14 cellular contexts compared by ENCODE assay signal in the genomic region with DNA sequence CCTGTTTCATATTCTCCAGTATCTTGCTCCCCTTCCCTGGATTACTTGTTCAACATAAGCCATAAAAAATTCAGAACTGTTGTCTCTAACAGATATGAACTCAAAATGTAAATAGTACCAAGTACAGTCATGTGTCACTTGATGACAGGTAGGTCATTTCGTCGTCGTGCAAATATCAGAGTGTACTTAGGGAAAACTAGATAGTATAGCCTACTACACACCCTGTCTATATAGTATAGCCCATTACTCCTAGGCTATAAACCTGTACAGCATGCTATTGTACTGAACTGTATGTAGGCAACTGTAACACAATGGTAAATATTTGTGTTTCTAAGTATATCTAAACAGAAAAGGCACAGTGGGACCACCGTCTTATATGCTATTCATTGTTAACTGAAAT. TPM values are rescaled to one million over a fixed set of nuclear protein-coding genes. Genes with fewer than 3 reads are reported as not detected.
DNase-seq lines count a peak whose midpoint lies in the region; ATAC-seq, FAIRE-seq and TF ChIP-seq lines count a peak whose summit lies in the region.
"Had no signal": no experiment of that assay in that cellular context is flagged by ENCODE, and none has a peak within 500 bp of the region (broad histone marks: within the 10 kb centered on the region; RNA-seq: fewer than 3 reads in every experiment).

No MANE protein-coding gene starts in this region.

- no peak overlapping the region for H3K27ac Mint-ChIP-seq in stimulated activated naive B cell treated with anti-CD40 and anti-IgM and Interleukin-4, amounts not matched to agents 10 μg/mL and 1 μg/mL and 100 μg/mL, for 72 hours
- no peak overlapping the region for H3K27ac Mint-ChIP-seq in HFFc6
- H3K27ac Mint-ChIP-seq: B cell; CD4-positive, alpha-beta memory T cell; T-cell had no signal

- H3K4me1 Mint-ChIP-seq in stimulated activated naive B cell treated with anti-CD40 and anti-IgM and Interleukin-4, amounts not matched to agents 10 μg/mL and 1 μg/mL and 100 μg/mL, for 72 hours: no peaks in the 10 kb centered on the region
- H3K4me1 Mint-ChIP-seq in HFFc6 (ENCODE audit: low read depth): peaks cover 18% of the 10 kb centered on the region
- H3K4me1 Mint-ChIP-seq: B cell, T-cell had no signal

- TF ChIP-seq POLR2A in H54 (IDR thresholded peaks at IDR 0.05; ENCODE audit: low read depth, low read length): no peak

- FAIRE-seq in H54 (lab: Jason Lieb, UNC): peak; percentile 6
- FAIRE-seq in colon (lab: Jason Lieb, UNC): peak; percentile 88

- peaks cover 0 to 19% of the 10 kb centered on the region in 2 donors for H3K36me3 Mint-ChIP-seq in stimulated activated naive B cell treated with anti-CD40 and anti-IgM and Interleukin-4, amounts not matched to agents 10 μg/mL and 1 μg/mL and 100 μg/mL, for 72 hours
- H3K36me3 Mint-ChIP-seq in HFFc6 (ENCODE audit: low read depth): peaks cover 9% of the 10 kb centered on the region

- peaks cover 0 to 2% of the 10 kb centered on the region in 2 donors for H3K9me3 Mint-ChIP-seq in stimulated activated naive B cell treated with anti-CD40 and anti-IgM and Interleukin-4, amounts not matched to agents 10 μg/mL and 1 μg/mL and 100 μg/mL, for 72 hours
- no peaks in the 10 kb centered on the region for H3K9me3 Mint-ChIP-seq in HFFc6
- H3K9me3 Mint-ChIP-seq: CD4-positive, alpha-beta memory T cell had no signal

- H3K4me3 Mint-ChIP-seq in stimulated activated naive B cell treated with anti-CD40 and anti-IgM and Interleukin-4, amounts not matched to agents 10 μg/mL and 1 μg/mL and 100 μg/mL, for 72 hours: no peak overlapping the region
- no peak overlapping the region for H3K4me3 Mint-ChIP-seq in HFFc6
- H3K4me3 Mint-ChIP-seq: B cell; CD4-positive, alpha-beta memory T cell; T-cell had no signal

- H3K27ac ChIP-seq in 22Rv1: peak overlapping the region; percentile 3; the same call in 1 of the 2 replicates

- ATAC-seq in HG02885 (IDR thresholded peaks at IDR 0.05; ENCODE audit: poor library complexity, unreplicated experiment) (no peak), GM18867 (IDR thresholded peaks at IDR 0.05; ENCODE audit: unreplicated experiment) (no peak)
- ATAC-seq in stimulated activated naive B cell treated with anti-CD40 and anti-IgM and Interleukin-4, amounts not matched to agents 10 μg/mL and 1 μg/mL and 100 μg/mL, for 72 hours (replicated peaks): no peak
- ATAC-seq: HCT116, T-cell had no signal

- TF ChIP-seq CTCF in 22Rv1 (IDR thresholded peaks at IDR 0.05) (no peak), HFFc6 (IDR thresholded peaks at IDR 0.05) (no peak)

- H3K27me3 Mint-ChIP-seq in stimulated activated naive B cell treated with anti-CD40 and anti-IgM and Interleukin-4, amounts not matched to agents 10 μg/mL and 1 μg/mL and 100 μg/mL, for 72 hours: no peaks in the 10 kb centered on the region
- no peaks in the 10 kb centered on the region for H3K27me3 Mint-ChIP-seq in HFFc6 (ENCODE audit: insufficient read depth)
- H3K27me3 Mint-ChIP-seq: B cell; CD4-positive, alpha-beta memory T cell; T-cell had no signal

- DNase-seq in H54 (ENCODE audit: insufficient read length, low spot score): no peak
- peak; percentile 25 for DNase-seq in NCI-H345 treated with DMSO at 0.1 percent for 48 hours (lab: John Stamatoyannopoulos, UW; ENCODE audit: unreplicated experiment)
- no peak for DNase-seq in stimulated activated naive B cell treated with anti-CD40 and anti-IgM and Interleukin-4, amounts not matched to agents 10 μg/mL and 1 μg/mL and 100 μg/mL, for 72 hours
- no peak for DNase-seq in HFFc6
- DNase-seq: CD4-positive, alpha-beta memory T cell; NCI-H1694 treated with DMSO at 0.1 percent for 48 hours; NCI-H524 treated with DMSO at 0.1 percent for 48 hours; T-cell had no signal

RNA-seq across cellular contexts. Expression of gene SMIM15, which starts 39.1 kb away (rescaled TPM):
- total RNA-seq in HFFc6 (2021; fragmentation: NEBNext Ultra II Directional; extraction: Animal tissue kit (Norgen Biotek cat#: 25700)): 10 to 100 TPM; 62.6 to 76.8 (median 68.6) TPM
